In the genomic region with DNA sequence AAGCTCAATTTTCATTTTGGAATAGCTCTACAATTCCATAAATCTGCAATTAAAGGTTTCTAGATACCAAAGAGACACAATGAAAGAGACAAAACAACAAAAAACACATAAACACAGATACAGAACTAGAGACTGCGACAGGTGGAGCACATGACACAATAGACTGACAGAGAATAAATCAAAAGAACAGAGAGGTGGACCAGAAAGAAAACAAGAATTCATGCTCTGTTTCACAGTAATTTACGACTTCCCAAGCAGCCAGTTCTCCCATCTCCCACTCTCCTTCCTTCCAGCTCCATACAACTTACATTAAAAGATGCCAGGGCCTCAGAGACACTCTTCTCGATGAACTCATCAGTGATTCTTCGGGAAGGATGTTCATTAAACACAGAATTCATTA, we compare ENCODE assay signal across 11 cellular contexts.
"Had no signal": no experiment of that assay in that cellular context is flagged by ENCODE, and none has a peak within 500 bp of the region (broad histone marks: within the 10 kb centered on the region; RNA-seq: fewer than 3 reads in every experiment).

No MANE protein-coding gene starts in this region.

- H3K36me3 Mint-ChIP-seq: WTC11 had no signal

- H3K4me1 Mint-ChIP-seq: memory B cell had no signal

- H3K4me3 Mint-ChIP-seq: activated CD4-positive, alpha-beta T cell treated with anti-CD3 and anti-CD28 coated beads, Interleukin-2, amount 10 ng/mL, durations not matched to agents 7 days and 5 days; memory B cell; T-helper 1 cell treated with Interleukin-12 subunit alpha and Interleukin-12 subunit beta and Interleukin-4 antibody, amounts not matched to agents 30 μg/mL and 1 μg/mL, for 36 hours; WTC11 had no signal

- H3K9me3 Mint-ChIP-seq: activated CD4-positive, alpha-beta T cell treated with anti-CD3 and anti-CD28 coated beads, Interleukin-2, amount 10 ng/mL, durations not matched to agents 7 days and 5 days; memory B cell; T-helper 1 cell treated with Interleukin-12 subunit alpha and Interleukin-12 subunit beta and Interleukin-4 antibody, amounts not matched to agents 30 μg/mL and 1 μg/mL, for 36 hours; WTC11 had no signal

- H3K27ac Mint-ChIP-seq: activated CD4-positive, alpha-beta T cell treated with anti-CD3 and anti-CD28 coated beads, Interleukin-2, amount 10 ng/mL, durations not matched to agents 7 days and 5 days; memory B cell; T-helper 1 cell treated with Interleukin-12 subunit alpha and Interleukin-12 subunit beta and Interleukin-4 antibody, amounts not matched to agents 30 μg/mL and 1 μg/mL, for 36 hours; WTC11 had no signal

- H3K27me3 Mint-ChIP-seq: activated CD4-positive, alpha-beta T cell treated with anti-CD3 and anti-CD28 coated beads, Interleukin-2, amount 10 ng/mL, durations not matched to agents 7 days and 5 days; memory B cell had no signal

- DNase-seq: activated CD4-positive, alpha-beta T cell treated with anti-CD3 and anti-CD28 coated beads, Interleukin-2, amount 10 ng/mL, durations not matched to agents 7 days and 5 days; activated gamma-delta T cell; heart right ventricle; left lung; retina; transverse colon had no signal

- ATAC-seq: heart right ventricle, left lung, pancreas, SK-N-SH treated with all-trans-retinoic acid at 6 μM for 48 hours, WTC11 had no signal
